In genomic region chr13:42116225-42116624, GRCh38 we compare ENCODE assay signal across 17 cellular contexts.
DNase-seq lines count a peak whose midpoint lies in the region; TF ChIP-seq lines count a peak whose summit lies in the region.
"Had no signal": no experiment of that assay in that cellular context is flagged by ENCODE, and none has a peak within 500 bp of the region (broad histone marks: within the 10 kb centered on the region; RNA-seq: fewer than 3 reads in every experiment).

No MANE protein-coding gene starts in this region.

- BruUV-seq in mammary epithelial cell (replicated peaks; lab: Mats Ljungman, UMichigan): no TSS peak

- H3K27me3 ChIP-seq in mammary epithelial cell (ENCODE audit: insufficient read depth, low read length) (no peaks in the 10 kb centered on the region), testis (no peaks in the 10 kb centered on the region)

- DNase-seq in EH (ENCODE audit: low read depth) (peak; percentile 47), mammary epithelial cell (peak; percentile 56), fibroblast of mammary gland (ENCODE audit: low read depth) (peak; percentile 21), renal cortical epithelial cell (ENCODE audit: low read depth) (peak; percentile 38), DMS79 treated with DMSO at 0.1 percent for 48 hours (lab: John Stamatoyannopoulos, UW) (no peak), testis (no peak)
- no peak for DNase-seq in activated naive CD8-positive, alpha-beta T cell treated with anti-CD3 and anti-CD28 coated beads for 36 hours
- DNase-seq: AML-193, COR-L47, KG1, NCI-H1048, NCI-H146, NCI-H2081, NCI-H510A, NCI-H774, PC-3 had no signal

- in situ Hi-C loops in mammary epithelial cell (cut with MboI; ENCODE audit: low sequenced_read_pairs in 2 of 2): loop anchor here (10.0 to 25.0 kb wide), 2 partner anchors 211 to 454 kb away; no protein-coding TSS in a partner anchor

- dilution Hi-C loops in mammary epithelial cell (cut with HindIII; ENCODE audit: low sequenced_read_pairs): no loop called here

- H3K4me3 Mint-ChIP-seq in activated naive CD8-positive, alpha-beta T cell treated with anti-CD3 and anti-CD28 coated beads for 36 hours: no peak overlapping the region

- TF ChIP-seq POLR2A in testis (IDR thresholded peaks at IDR 0.05): no peak

- TF ChIP-seq CTCF in mammary epithelial cell (conservative IDR thresholded peaks at IDR 0.05 in 1 of 2, IDR thresholded peaks at IDR 0.05 in 1 of 2; ENCODE audit: extremely low read depth in 1 of 2, insufficient read depth in 1 of 2, low read depth in 1 of 2, low read length in 2 of 2) (no peak), fibroblast of mammary gland (conservative IDR thresholded peaks at IDR 0.05; ENCODE audit: control insufficient read depth, insufficient read depth, low read depth, low read length) (no peak), testis (IDR thresholded peaks at IDR 0.05) (no peak)

- H3K27ac ChIP-seq in mammary epithelial cell (ENCODE audit: insufficient read depth, low read depth, low read length) (peak overlapping the region; percentile 64), testis (no peak overlapping the region)
- H3K27ac ChIP-seq: A549 had no signal

- no peaks in the 10 kb centered on the region for H3K9me3 ChIP-seq in mammary epithelial cell (replicated peaks; ENCODE audit: insufficient read depth, low read length)
- no peaks in the 10 kb centered on the region for H3K9me3 ChIP-seq in testis
- H3K9me3 ChIP-seq: A549 had no signal

- H3K4me2 ChIP-seq in mammary epithelial cell (ENCODE audit: insufficient read depth, low read depth, low read length): peak overlapping the region; percentile 56
- H3K4me2 ChIP-seq: A549 had no signal

- H3K9ac ChIP-seq in mammary epithelial cell (ENCODE audit: insufficient read depth, low read length): no peak overlapping the region

- H2AFZ ChIP-seq in mammary epithelial cell (ENCODE audit: low read depth, low read length): no peak overlapping the region

- no peaks in the 10 kb centered on the region for H4K20me1 ChIP-seq in mammary epithelial cell (ENCODE audit: insufficient read depth, low read length)

- CTCF ChIA-PET in mammary epithelial cell (lab: Charles Lee; ENCODE audit: low non-redundant PET): interaction anchor here (0.7 kb wide), 1 partner anchor 8 kb away, joined by 6 read pairs; no protein-coding TSS in a partner anchor

- 14% methylated on average over 2 of the region's 2 CpGs for WGBS in mammary epithelial cell (ENCODE audit: low coverage, missing lambda C conversion rate)
- 90 to 91% methylated on average over 2 of the region's 2 CpGs for WGBS in testis, 2 donors

- H3K4me3 ChIP-seq in mammary epithelial cell (replicated peaks in 1 of 3; ENCODE audit: insufficient read depth in 1 of 3, low read depth in 2 of 3, low read length in 3 of 3) (no peak overlapping the region), fibroblast of mammary gland (ENCODE audit: control insufficient read depth, low read depth, low read length) (no peak overlapping the region), testis (no peak overlapping the region)
- H3K4me3 ChIP-seq: A549 had no signal

- no peaks in the 10 kb centered on the region for H3K36me3 ChIP-seq in mammary epithelial cell (ENCODE audit: insufficient read depth, low read length)
- H3K36me3 ChIP-seq in testis (ENCODE audit: low read depth, missing control alignments): no peaks in the 10 kb centered on the region

- no peaks in the 10 kb centered on the region for H3K27me3 Mint-ChIP-seq in activated naive CD8-positive, alpha-beta T cell treated with anti-CD3 and anti-CD28 coated beads for 36 hours

- peaks cover 75% of the 10 kb centered on the region for H3K79me2 ChIP-seq in mammary epithelial cell (ENCODE audit: insufficient read depth, low read length)

- peaks cover 6% of the 10 kb centered on the region for H3K4me1 Mint-ChIP-seq in activated naive CD8-positive, alpha-beta T cell treated with anti-CD3 and anti-CD28 coated beads for 36 hours

- H3K27ac Mint-ChIP-seq in activated naive CD8-positive, alpha-beta T cell treated with anti-CD3 and anti-CD28 coated beads for 36 hours: no peak overlapping the region

- peaks cover 2% of the 10 kb centered on the region for H3K36me3 Mint-ChIP-seq in activated naive CD8-positive, alpha-beta T cell treated with anti-CD3 and anti-CD28 coated beads for 36 hours

- intact Hi-C loops in mammary epithelial cell (cut with micrococcal nuclease): loop anchor here (10.0 kb wide), 1 partner anchor 661 kb away; the partner anchor contains the start of gene RGCC
- intact Hi-C loops in testis (cut with DNase I; ENCODE audit: low total_unique reads): loop anchor here (10.0 kb wide), 1 partner anchor 441 kb away; no protein-coding TSS in a partner anchor

- peaks cover 23% of the 10 kb centered on the region for H3K4me1 ChIP-seq in mammary epithelial cell (ENCODE audit: insufficient read depth, low read length)
- H3K4me1 ChIP-seq in testis: no peaks in the 10 kb centered on the region

- H3K9me3 Mint-ChIP-seq in activated naive CD8-positive, alpha-beta T cell treated with anti-CD3 and anti-CD28 coated beads for 36 hours: no peaks in the 10 kb centered on the region

Comparison
In these comparisons a context has a peak if more than half of its experiments do, and no peak if none do; other contexts are left out.
1. DNase-seq: peak in EH (single experiment), mammary epithelial cell (single experiment), fibroblast of mammary gland (single experiment) and renal cortical epithelial cell (single experiment); none in DMS79 treated with DMSO at 0.1 percent for 48 hours (single experiment), activated naive CD8-positive, alpha-beta T cell treated with anti-CD3 and anti-CD28 coated beads for 36 hours (single experiment) and testis (single experiment).